ENCODE assay signal across 10 cellular contexts in genomic region chr5:33257807-33258491, GRCh38.
DNase-seq lines count a peak whose midpoint lies in the region; ATAC-seq and TF ChIP-seq lines count a peak whose summit lies in the region.
"Had no signal": no experiment of that assay in that cellular context is flagged by ENCODE, and none has a peak within 500 bp of the region (broad histone marks: within the 10 kb centered on the region; RNA-seq: fewer than 3 reads in every experiment).

No MANE protein-coding gene starts in this region.

- peaks cover 11% of the 10 kb centered on the region for H3K9me3 Mint-ChIP-seq in chondrocyte (ENCODE audit: low read depth)
- no peaks in the 10 kb centered on the region for H3K9me3 Mint-ChIP-seq in effector memory CD8-positive, alpha-beta T cell
- H3K9me3 Mint-ChIP-seq in stimulated activated memory B cell treated with anti-CD40 and anti-IgM and Interleukin-4, amounts not matched to agents 10 μg/mL and 1 μg/mL and 100 μg/mL, for 72 hours: no peaks in the 10 kb centered on the region

- TF ChIP-seq CTCF in AG09319 (IDR thresholded peaks at IDR 0.05; ENCODE audit: low read depth, low read length) (peak; percentile 10), chondrocyte (IDR thresholded peaks at IDR 0.05) (peak; percentile 81)

- H3K4me3 Mint-ChIP-seq in chondrocyte (ENCODE audit: unreplicated experiment): no peak overlapping the region
- H3K4me3 Mint-ChIP-seq in effector memory CD8-positive, alpha-beta T cell: no peak overlapping the region
- H3K4me3 Mint-ChIP-seq in stimulated activated memory B cell treated with anti-CD40 and anti-IgM and Interleukin-4, amounts not matched to agents 10 μg/mL and 1 μg/mL and 100 μg/mL, for 72 hours: no peak overlapping the region
- H3K4me3 Mint-ChIP-seq: activated naive CD8-positive, alpha-beta T cell treated with anti-CD3 and anti-CD28 coated beads, Interleukin-2, amount 50 U/mL, for 24 hours had no signal

- peak overlapping the region; percentile 78 for H3K27ac Mint-ChIP-seq in chondrocyte (ENCODE audit: unreplicated experiment)
- no peak overlapping the region for H3K27ac Mint-ChIP-seq in effector memory CD8-positive, alpha-beta T cell
- no peak overlapping the region for H3K27ac Mint-ChIP-seq in stimulated activated memory B cell treated with anti-CD40 and anti-IgM and Interleukin-4, amounts not matched to agents 10 μg/mL and 1 μg/mL and 100 μg/mL, for 72 hours
- H3K27ac Mint-ChIP-seq: activated naive CD8-positive, alpha-beta T cell treated with anti-CD3 and anti-CD28 coated beads, Interleukin-2, amount 50 U/mL, for 24 hours had no signal

- H3K4me1 Mint-ChIP-seq in chondrocyte (ENCODE audit: low read depth): peaks cover 43% of the 10 kb centered on the region
- no peaks in the 10 kb centered on the region for H3K4me1 Mint-ChIP-seq in effector memory CD8-positive, alpha-beta T cell (ENCODE audit: low read depth in 2 of 2)
- H3K4me1 Mint-ChIP-seq in stimulated activated memory B cell treated with anti-CD40 and anti-IgM and Interleukin-4, amounts not matched to agents 10 μg/mL and 1 μg/mL and 100 μg/mL, for 72 hours: no peaks in the 10 kb centered on the region
- H3K4me1 Mint-ChIP-seq: activated naive CD8-positive, alpha-beta T cell treated with anti-CD3 and anti-CD28 coated beads, Interleukin-2, amount 50 U/mL, for 24 hours had no signal

- no peak for ATAC-seq in effector memory CD8-positive, alpha-beta T cell (replicated peaks)
- no peak for ATAC-seq in stimulated activated memory B cell treated with anti-CD40 and anti-IgM and Interleukin-4, amounts not matched to agents 10 μg/mL and 1 μg/mL and 100 μg/mL, for 72 hours
- no peak for ATAC-seq in GM21576 (IDR thresholded peaks at IDR 0.05; ENCODE audit: unreplicated experiment)
- ATAC-seq: activated naive CD8-positive, alpha-beta T cell treated with anti-CD3 and anti-CD28 coated beads, Interleukin-2, amount 50 U/mL, for 24 hours had no signal

- no peaks in the 10 kb centered on the region for H3K27me3 Mint-ChIP-seq in chondrocyte (ENCODE audit: low read depth)
- H3K27me3 Mint-ChIP-seq in effector memory CD8-positive, alpha-beta T cell: no peaks in the 10 kb centered on the region
- H3K27me3 Mint-ChIP-seq in stimulated activated memory B cell treated with anti-CD40 and anti-IgM and Interleukin-4, amounts not matched to agents 10 μg/mL and 1 μg/mL and 100 μg/mL, for 72 hours: no peaks in the 10 kb centered on the region
- H3K27me3 Mint-ChIP-seq: activated naive CD8-positive, alpha-beta T cell treated with anti-CD3 and anti-CD28 coated beads, Interleukin-2, amount 50 U/mL, for 24 hours had no signal

- H3K36me3 Mint-ChIP-seq in chondrocyte (ENCODE audit: low read depth): peaks cover 3% of the 10 kb centered on the region
- H3K36me3 Mint-ChIP-seq in effector memory CD8-positive, alpha-beta T cell (ENCODE audit: insufficient read depth): no peaks in the 10 kb centered on the region
- H3K36me3 Mint-ChIP-seq in stimulated activated memory B cell treated with anti-CD40 and anti-IgM and Interleukin-4, amounts not matched to agents 10 μg/mL and 1 μg/mL and 100 μg/mL, for 72 hours: no peaks in the 10 kb centered on the region

- DNase-seq in AG09319 (ENCODE audit: extremely low read depth, low read depth) (peak; percentile 42), Kasumi-1 (lab: John Stamatoyannopoulos, UW) (peak; percentile 5 to 20), chondrocyte (ENCODE audit: low spot score) (no peak), lung microvascular endothelial cell (ENCODE audit: low read depth in 2 of 2) (peak; percentile 66 to 83), NCI-H128 (lab: John Stamatoyannopoulos, UW; ENCODE audit: unreplicated experiment) (no peak)
- no peak for DNase-seq in effector memory CD8-positive, alpha-beta T cell
- DNase-seq: activated naive CD8-positive, alpha-beta T cell treated with anti-CD3 and anti-CD28 coated beads, Interleukin-2, amount 50 U/mL, for 24 hours; Karpas-422 had no signal

Comparison
In these comparisons a context has a peak if more than half of its experiments do, and no peak if none do; other contexts are left out.
1. DNase-seq: peak in AG09319 (single experiment), Kasumi-1 (2 of 2) and lung microvascular endothelial cell (2 of 2); none in chondrocyte (single experiment), effector memory CD8-positive, alpha-beta T cell (0 of 3) and NCI-H128 (single experiment).